ENCODE assay signal across 8 cellular contexts in the genomic region with DNA sequence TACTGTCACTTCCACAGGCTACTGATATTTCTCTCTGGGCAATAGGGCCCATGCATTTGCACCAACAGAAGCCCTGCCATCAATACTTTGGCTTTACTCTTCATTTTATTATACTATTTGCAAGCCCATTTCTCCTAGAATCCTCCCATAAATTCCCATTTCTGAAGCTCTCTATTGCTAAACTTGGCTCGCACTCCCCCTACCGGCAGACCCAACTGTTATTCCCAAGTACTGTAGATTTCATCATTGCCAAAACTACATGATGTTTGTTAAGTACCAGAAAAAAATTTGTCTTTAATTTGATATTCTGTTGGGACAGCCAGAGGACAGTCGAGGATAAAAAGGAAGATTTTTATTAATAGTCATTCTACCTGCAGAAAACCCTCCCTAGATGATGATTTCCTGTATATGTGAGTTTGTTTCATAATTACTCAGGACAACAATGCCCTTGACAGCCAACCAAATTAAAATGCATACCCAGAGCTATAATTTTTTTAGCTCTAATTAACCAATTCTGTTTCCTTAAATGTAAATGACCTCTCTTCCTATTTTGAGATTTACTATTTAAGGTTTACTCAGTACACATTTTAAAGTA.
DNase-seq lines count a peak whose midpoint lies in the region; ATAC-seq, FAIRE-seq and TF ChIP-seq lines count a peak whose summit lies in the region.

No MANE protein-coding gene starts in this region.

- peak; percentile 78 for DNase-seq in AG10803 (ENCODE audit: low read depth)
- peak; percentile 30 for DNase-seq in GM12865 (ENCODE audit: low read depth)
- DNase-seq in NCI-H2171 treated with DMSO at 0.1 percent for 48 hours (lab: John Stamatoyannopoulos, UW): peak; percentile 43
- DNase-seq in brain pericyte (ENCODE audit: low read depth, low spot score): peak; percentile 20
- peak; percentile 70 for DNase-seq in superior temporal gyrus (ENCODE audit: extremely low spot score)
- no peak for DNase-seq in NCI-H1930 (lab: John Stamatoyannopoulos, UW)

- peak; percentile 77 for FAIRE-seq in islet of Langerhans (lab: Jason Lieb, UNC)

- TF ChIP-seq CTCF in AG10803 (conservative IDR thresholded peaks at IDR 0.05; ENCODE audit: low read length) (peak; percentile 92), GM12865 (IDR thresholded peaks at IDR 0.05; ENCODE audit: insufficient read depth, low read depth, low read length, missing control alignments) (peak; percentile 68)

- H3K4me3 ChIP-seq in AG10803 (ENCODE audit: low read length) (no peak overlapping the region), GM12865 (ENCODE audit: low read depth, low read length) (no peak overlapping the region)

- no peak for ATAC-seq in HG03280 (IDR thresholded peaks at IDR 0.05; ENCODE audit: unreplicated experiment)

Comparison
In these comparisons a context has a peak if more than half of its experiments do, and no peak if none do; other contexts are left out.
1. DNase-seq: peak in AG10803 (single experiment), GM12865 (single experiment), NCI-H2171 treated with DMSO at 0.1 percent for 48 hours (single experiment), brain pericyte (single experiment) and superior temporal gyrus (single experiment); none in NCI-H1930 (0 of 2).